1 cellular context compared by ENCODE assay signal in the genomic region with DNA sequence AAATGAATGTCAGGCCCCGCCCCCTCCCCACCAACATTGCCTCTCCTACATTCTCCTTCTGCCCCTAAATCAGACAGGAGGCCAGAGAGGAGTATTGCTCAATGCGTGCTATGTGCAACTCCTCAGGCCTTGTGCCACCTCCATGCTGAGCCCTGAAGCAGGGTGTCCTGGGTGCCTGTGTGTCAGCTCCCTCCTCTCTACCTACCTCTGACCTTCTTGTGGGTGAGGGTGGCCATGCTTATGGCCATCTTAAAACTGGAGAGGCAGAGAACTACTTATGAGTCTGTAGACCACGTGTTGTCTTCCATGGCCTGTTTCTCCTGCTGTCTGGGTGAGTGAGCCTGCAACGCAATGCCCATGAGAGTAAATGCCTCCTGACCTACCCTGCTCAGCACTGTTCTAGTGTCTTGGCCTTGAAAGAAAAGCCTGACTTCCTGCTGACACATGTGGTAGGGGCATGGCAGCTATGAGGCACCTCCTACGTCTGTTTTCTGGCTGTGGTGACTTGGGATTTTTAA.
TF ChIP-seq lines count a peak whose summit lies in the region.

No MANE protein-coding gene starts in this region.

TF ChIP-seq in GM23338, 12 proteins besides CTCF, POLR2A, EP300 and RAD21:
- TF ChIP-seq JUNB (IDR thresholded peaks at IDR 0.05; ENCODE audit: unreplicated experiment) (no peak), ZNF114 (CRISPR knock-in tag; IDR thresholded peaks at IDR 0.05) (no peak), POLR2AphosphoS5 (IDR thresholded peaks at IDR 0.05; ENCODE audit: low read depth) (no peak), EZH2phosphoT487 (IDR thresholded peaks at IDR 0.05; ENCODE audit: unreplicated experiment) (no peak), ZNF331 (CRISPR knock-in tag; IDR thresholded peaks at IDR 0.05; ENCODE audit: low read depth) (no peak), STAT1 (IDR thresholded peaks at IDR 0.05; ENCODE audit: unreplicated experiment) (no peak), EZH2 (IDR thresholded peaks at IDR 0.05; ENCODE audit: low read depth, unreplicated experiment) (no peak), NANOG (IDR thresholded peaks at IDR 0.05; ENCODE audit: borderline replicate concordance) (no peak), CREB1 (CRISPR knock-in tag; IDR thresholded peaks at IDR 0.05; ENCODE audit: low read depth) (no peak)
- TF ChIP-seq, protein P1, sequence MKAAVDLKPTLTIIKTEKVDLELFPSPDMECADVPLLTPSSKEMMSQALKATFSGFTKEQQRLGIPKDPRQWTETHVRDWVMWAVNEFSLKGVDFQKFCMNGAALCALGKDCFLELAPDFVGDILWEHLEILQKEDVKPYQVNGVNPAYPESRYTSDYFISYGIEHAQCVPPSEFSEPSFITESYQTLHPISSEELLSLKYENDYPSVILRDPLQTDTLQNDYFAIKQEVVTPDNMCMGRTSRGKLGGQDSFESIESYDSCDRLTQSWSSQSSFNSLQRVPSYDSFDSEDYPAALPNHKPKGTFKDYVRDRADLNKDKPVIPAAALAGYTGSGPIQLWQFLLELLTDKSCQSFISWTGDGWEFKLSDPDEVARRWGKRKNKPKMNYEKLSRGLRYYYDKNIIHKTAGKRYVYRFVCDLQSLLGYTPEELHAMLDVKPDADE (IDR thresholded peaks at IDR 0.05), result no peak
- TF ChIP-seq, protein P2, sequence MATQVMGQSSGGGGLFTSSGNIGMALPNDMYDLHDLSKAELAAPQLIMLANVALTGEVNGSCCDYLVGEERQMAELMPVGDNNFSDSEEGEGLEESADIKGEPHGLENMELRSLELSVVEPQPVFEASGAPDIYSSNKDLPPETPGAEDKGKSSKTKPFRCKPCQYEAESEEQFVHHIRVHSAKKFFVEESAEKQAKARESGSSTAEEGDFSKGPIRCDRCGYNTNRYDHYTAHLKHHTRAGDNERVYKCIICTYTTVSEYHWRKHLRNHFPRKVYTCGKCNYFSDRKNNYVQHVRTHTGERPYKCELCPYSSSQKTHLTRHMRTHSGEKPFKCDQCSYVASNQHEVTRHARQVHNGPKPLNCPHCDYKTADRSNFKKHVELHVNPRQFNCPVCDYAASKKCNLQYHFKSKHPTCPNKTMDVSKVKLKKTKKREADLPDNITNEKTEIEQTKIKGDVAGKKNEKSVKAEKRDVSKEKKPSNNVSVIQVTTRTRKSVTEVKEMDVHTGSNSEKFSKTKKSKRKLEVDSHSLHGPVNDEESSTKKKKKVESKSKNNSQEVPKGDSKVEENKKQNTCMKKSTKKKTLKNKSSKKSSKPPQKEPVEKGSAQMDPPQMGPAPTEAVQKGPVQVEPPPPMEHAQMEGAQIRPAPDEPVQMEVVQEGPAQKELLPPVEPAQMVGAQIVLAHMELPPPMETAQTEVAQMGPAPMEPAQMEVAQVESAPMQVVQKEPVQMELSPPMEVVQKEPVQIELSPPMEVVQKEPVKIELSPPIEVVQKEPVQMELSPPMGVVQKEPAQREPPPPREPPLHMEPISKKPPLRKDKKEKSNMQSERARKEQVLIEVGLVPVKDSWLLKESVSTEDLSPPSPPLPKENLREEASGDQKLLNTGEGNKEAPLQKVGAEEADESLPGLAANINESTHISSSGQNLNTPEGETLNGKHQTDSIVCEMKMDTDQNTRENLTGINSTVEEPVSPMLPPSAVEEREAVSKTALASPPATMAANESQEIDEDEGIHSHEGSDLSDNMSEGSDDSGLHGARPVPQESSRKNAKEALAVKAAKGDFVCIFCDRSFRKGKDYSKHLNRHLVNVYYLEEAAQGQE (IDR thresholded peaks at IDR 0.05; ENCODE audit: unreplicated experiment), result no peak
- TF ChIP-seq, protein P3, sequence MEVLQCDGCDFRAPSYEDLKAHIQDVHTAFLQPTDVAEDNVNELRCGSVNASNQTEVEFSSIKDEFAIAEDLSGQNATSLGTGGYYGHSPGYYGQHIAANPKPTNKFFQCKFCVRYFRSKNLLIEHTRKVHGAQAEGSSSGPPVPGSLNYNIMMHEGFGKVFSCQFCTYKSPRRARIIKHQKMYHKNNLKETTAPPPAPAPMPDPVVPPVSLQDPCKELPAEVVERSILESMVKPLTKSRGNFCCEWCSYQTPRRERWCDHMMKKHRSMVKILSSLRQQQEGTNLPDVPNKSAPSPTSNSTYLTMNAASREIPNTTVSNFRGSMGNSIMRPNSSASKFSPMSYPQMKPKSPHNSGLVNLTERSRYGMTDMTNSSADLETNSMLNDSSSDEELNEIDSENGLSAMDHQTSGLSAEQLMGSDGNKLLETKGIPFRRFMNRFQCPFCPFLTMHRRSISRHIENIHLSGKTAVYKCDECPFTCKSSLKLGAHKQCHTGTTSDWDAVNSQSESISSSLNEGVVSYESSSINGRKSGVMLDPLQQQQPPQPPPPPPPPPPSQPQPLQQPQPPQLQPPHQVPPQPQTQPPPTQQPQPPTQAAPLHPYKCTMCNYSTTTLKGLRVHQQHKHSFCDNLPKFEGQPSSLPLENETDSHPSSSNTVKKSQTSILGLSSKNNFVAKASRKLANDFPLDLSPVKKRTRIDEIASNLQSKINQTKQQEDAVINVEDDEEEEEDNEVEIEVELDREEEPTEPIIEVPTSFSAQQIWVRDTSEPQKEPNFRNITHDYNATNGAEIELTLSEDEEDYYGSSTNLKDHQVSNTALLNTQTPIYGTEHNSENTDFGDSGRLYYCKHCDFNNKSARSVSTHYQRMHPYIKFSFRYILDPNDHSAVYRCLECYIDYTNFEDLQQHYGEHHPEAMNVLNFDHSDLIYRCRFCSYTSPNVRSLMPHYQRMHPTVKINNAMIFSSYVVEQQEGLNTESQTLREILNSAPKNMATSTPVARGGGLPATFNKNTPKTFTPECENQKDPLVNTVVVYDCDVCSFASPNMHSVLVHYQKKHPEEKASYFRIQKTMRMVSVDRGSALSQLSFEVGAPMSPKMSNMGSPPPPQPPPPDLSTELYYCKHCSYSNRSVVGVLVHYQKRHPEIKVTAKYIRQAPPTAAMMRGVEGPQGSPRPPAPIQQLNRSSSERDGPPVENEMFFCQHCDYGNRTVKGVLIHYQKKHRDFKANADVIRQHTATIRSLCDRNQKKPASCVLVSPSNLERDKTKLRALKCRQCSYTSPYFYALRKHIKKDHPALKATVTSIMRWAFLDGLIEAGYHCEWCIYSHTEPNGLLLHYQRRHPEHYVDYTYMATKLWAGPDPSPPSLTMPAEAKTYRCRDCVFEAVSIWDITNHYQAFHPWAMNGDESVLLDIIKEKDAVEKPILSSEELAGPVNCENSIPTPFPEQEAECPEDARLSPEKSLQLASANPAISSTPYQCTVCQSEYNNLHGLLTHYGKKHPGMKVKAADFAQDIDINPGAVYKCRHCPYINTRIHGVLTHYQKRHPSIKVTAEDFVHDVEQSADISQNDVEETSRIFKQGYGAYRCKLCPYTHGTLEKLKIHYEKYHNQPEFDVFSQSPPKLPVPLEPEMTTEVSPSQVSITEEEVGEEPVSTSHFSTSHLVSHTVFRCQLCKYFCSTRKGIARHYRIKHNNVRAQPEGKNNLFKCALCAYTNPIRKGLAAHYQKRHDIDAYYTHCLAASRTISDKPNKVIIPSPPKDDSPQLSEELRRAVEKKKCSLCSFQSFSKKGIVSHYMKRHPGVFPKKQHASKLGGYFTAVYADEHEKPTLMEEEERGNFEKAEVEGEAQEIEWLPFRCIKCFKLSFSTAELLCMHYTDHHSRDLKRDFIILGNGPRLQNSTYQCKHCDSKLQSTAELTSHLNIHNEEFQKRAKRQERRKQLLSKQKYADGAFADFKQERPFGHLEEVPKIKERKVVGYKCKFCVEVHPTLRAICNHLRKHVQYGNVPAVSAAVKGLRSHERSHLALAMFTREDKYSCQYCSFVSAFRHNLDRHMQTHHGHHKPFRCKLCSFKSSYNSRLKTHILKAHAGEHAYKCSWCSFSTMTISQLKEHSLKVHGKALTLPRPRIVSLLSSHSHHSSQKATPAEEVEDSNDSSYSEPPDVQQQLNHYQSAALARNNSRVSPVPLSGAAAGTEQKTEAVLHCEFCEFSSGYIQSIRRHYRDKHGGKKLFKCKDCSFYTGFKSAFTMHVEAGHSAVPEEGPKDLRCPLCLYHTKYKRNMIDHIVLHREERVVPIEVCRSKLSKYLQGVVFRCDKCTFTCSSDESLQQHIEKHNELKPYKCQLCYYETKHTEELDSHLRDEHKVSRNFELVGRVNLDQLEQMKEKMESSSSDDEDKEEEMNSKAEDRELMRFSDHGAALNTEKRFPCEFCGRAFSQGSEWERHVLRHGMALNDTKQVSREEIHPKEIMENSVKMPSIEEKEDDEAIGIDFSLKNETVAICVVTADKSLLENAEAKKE (CRISPR knock-in tag; IDR thresholded peaks at IDR 0.05), result no peak
TF ChIP-seq in GM23338: peak in this region for 0.
